In the genomic region with DNA sequence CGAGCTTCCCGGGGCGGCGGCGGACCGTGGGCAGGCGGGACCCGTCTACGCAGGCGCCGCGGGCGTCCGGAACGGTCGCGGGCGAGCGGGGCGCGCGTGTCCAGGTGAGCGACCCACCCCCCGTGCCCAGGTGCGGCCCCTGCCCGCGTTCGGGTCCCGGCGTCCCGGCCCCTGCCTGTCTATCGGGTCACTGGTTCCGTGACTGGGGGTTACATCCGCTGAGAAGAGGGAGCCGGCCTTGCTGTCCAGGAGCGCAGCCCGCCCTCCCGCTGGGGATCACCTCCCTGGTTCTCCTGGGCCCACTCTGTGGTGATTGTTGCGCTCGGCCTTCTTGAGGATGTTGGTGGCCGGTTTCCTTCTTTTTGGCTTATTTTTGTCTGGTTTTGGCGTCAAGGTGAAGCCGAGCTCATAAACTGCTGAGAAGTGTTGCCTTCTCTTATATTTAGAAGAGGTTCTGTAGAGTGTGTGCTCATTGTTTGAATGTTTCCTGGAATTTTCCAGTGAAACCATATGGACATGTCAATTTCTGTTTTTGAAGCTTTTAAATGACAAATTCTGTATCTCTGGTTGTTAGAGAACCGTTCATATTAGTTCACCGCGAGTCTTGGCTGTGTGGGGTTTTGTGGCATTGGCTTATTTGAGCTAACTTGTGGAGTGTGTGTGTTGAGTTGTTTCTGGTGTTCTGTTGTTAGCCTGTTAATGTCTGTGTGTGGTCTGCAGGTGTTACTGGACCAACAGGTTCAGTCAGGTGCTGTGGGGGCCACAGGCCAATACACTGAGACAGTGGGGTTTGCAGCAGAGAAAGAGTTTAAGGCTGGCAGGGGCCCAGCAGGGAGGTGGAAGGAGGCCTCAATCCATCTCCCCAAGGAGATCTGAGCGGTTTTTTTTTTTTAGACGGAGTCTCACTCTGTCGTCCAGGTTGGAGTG, we compare ENCODE assay signal across 8 cellular contexts. TPM values are rescaled to one million over a fixed set of nuclear protein-coding genes. Genes with fewer than 3 reads are reported as not detected.
A peak's percentile ranks its signal among the peaks of the same experiment; 100 is the strongest.
DNase-seq lines count a peak whose midpoint lies in the region; ATAC-seq and TF ChIP-seq lines count a peak whose summit lies in the region.

No MANE protein-coding gene starts in this region.

- peaks cover 12% of the 10 kb centered on the region for H3K36me3 Mint-ChIP-seq in CD8-positive, alpha-beta T cell

- H3K9me3 Mint-ChIP-seq in CD8-positive, alpha-beta T cell: no peaks in the 10 kb centered on the region

- no peaks in the 10 kb centered on the region for H3F3A ChIP-seq in neural cell (ENCODE audit: insufficient read depth, low read length, poor library complexity, severe bottlenecking)

- CTCF ChIA-PET in CD8-positive, alpha-beta T cell (lab: Charles Lee): interaction anchor here (1.0 kb wide), 1 partner anchor 166 kb away, joined by 3 read pairs; no protein-coding TSS in a partner anchor
- CTCF ChIA-PET in GM10248 (lab: Yijun Ruan, JAX): interaction anchor here (0.9 kb wide), 1 partner anchor 9 kb away, joined by 3 read pairs; no protein-coding TSS in a partner anchor

- H3K4me3 ChIP-seq in CD8-positive, alpha-beta T cell (ENCODE audit: low read depth, low read length): peak overlapping the region; percentile 71
- H3K4me3 ChIP-seq in WERI-Rb-1 (ENCODE audit: low read depth, low read length): peak overlapping the region; percentile 69
- peak overlapping the region; percentile 61 for H3K4me3 ChIP-seq in fibroblast of mammary gland (ENCODE audit: control insufficient read depth, low read depth, low read length)
- H3K4me3 ChIP-seq in neural cell (ENCODE audit: low read length): peak overlapping the region; percentile 87

- H3K27ac Mint-ChIP-seq in CD8-positive, alpha-beta T cell: peak overlapping the region; percentile 82

- peaks cover 19% of the 10 kb centered on the region for H3K79me2 ChIP-seq in neural cell (replicated peaks; ENCODE audit: insufficient read depth, low read length)

- H4K20me1 ChIP-seq in neural cell (ENCODE audit: insufficient read depth): no peaks in the 10 kb centered on the region

- peak overlapping the region; percentile 73 for H3K4me2 ChIP-seq in neural cell (ENCODE audit: low read length)

- no peaks in the 10 kb centered on the region for H3K9me3 ChIP-seq in CD8-positive, alpha-beta T cell (ENCODE audit: low read length)
- H3K9me3 ChIP-seq in WERI-Rb-1 (ENCODE audit: severe bottlenecking) (no peaks in the 10 kb centered on the region), neural cell (ENCODE audit: low read length) (no peaks in the 10 kb centered on the region)

- ATAC-seq in CD8-positive, alpha-beta T cell: peak; percentile 19
- ATAC-seq in GM19395 (IDR thresholded peaks at IDR 0.05; ENCODE audit: unreplicated experiment) (peak; percentile 39), HG03439 (IDR thresholded peaks at IDR 0.05; ENCODE audit: unreplicated experiment) (peak; percentile 37)

- peak overlapping the region; percentile 16 for H3K27ac ChIP-seq in CD8-positive, alpha-beta T cell (ENCODE audit: low read depth, low read length)
- H3K27ac ChIP-seq in WERI-Rb-1: peak overlapping the region; percentile 76
- H3K27ac ChIP-seq in neural cell (ENCODE audit: low read length): no peak overlapping the region

- peaks cover 13% of the 10 kb centered on the region for H3K4me1 ChIP-seq in CD8-positive, alpha-beta T cell (ENCODE audit: insufficient read depth, low read length)

- H3K4me3 Mint-ChIP-seq in CD8-positive, alpha-beta T cell: peak overlapping the region; percentile 88

- no peaks in the 10 kb centered on the region for H3K9me2 ChIP-seq in neural cell (ENCODE audit: insufficient read depth, low read length)

- no peaks in the 10 kb centered on the region for H3K36me3 ChIP-seq in CD8-positive, alpha-beta T cell (ENCODE audit: insufficient read depth, low read length)
- peaks cover 21% of the 10 kb centered on the region for H3K36me3 ChIP-seq in WERI-Rb-1
- H3K36me3 ChIP-seq in neural cell (ENCODE audit: insufficient read depth, low read length): no peaks in the 10 kb centered on the region

- no peaks in the 10 kb centered on the region for H3K27me3 ChIP-seq in CD8-positive, alpha-beta T cell (ENCODE audit: insufficient read depth, low read length)
- H3K27me3 ChIP-seq in WERI-Rb-1 (ENCODE audit: insufficient read depth, low read depth, severe bottlenecking) (no peaks in the 10 kb centered on the region), neural cell (ENCODE audit: insufficient read depth, low read depth, low read length) (no peaks in the 10 kb centered on the region)

- intact Hi-C loops in CD8-positive, alpha-beta T cell (cut with DNase I, micrococcal nuclease): loop anchor here (2.0 to 10.0 kb wide), 10 partner anchors 140 to 1182 kb away; a partner anchor contains a TSS

- H3K4me1 Mint-ChIP-seq in CD8-positive, alpha-beta T cell (ENCODE audit: low read depth): peaks cover 37% of the 10 kb centered on the region

- TF ChIP-seq RAD21 in neural cell (conservative IDR thresholded peaks at IDR 0.05): peak; percentile 27

- no peak for TF ChIP-seq CTCF in CD8-positive, alpha-beta T cell (IDR thresholded peaks at IDR 0.05)
- TF ChIP-seq CTCF in WERI-Rb-1 (IDR thresholded peaks at IDR 0.05; ENCODE audit: low read depth, low read length) (no peak), fibroblast of mammary gland (conservative IDR thresholded peaks at IDR 0.05; ENCODE audit: control insufficient read depth, insufficient read depth, low read depth, low read length) (no peak), neural cell (IDR thresholded peaks at IDR 0.05; ENCODE audit: poor library complexity, severe bottlenecking) (no peak), GM10248 (IDR thresholded peaks at IDR 0.05; ENCODE audit: control extremely low read depth, extremely low read depth, low read depth, missing control alignments) (no peak)

- H3K27me3 Mint-ChIP-seq in CD8-positive, alpha-beta T cell (ENCODE audit: low read depth): peaks cover 1% of the 10 kb centered on the region

- peak in 4 of 7 experiments; percentile 12 to 28 (median 21) for DNase-seq in CD8-positive, alpha-beta T cell
- DNase-seq in WERI-Rb-1 (peak; percentile 52), fibroblast of mammary gland (ENCODE audit: low read depth) (peak; percentile 12), NCI-H1694 (lab: John Stamatoyannopoulos, UW) (no peak), GM10248 (ENCODE audit: extremely low spot score) (no peak)

- peak overlapping the region; percentile 47 for H3K9ac ChIP-seq in neural cell (ENCODE audit: low read length)

- no peak for TF ChIP-seq EP300 in neural cell (conservative IDR thresholded peaks at IDR 0.05; ENCODE audit: poor library complexity, severe bottlenecking)

- peak overlapping the region; percentile 33 for H2AFZ ChIP-seq in neural cell (ENCODE audit: low read depth, low read length)

- POLR2A ChIA-PET in CD8-positive, alpha-beta T cell (lab: Charles Lee): interaction anchor here (0.9 kb wide), 1 partner anchor 139 kb away, joined by 3 read pairs; no protein-coding TSS in a partner anchor
- POLR2A ChIA-PET in GM10248 (lab: Yijun Ruan, JAX): no interaction called here

TF ChIP-seq in neural cell, 6 proteins besides CTCF, POLR2A, EP300 and RAD21:
- TF ChIP-seq SMC3 (conservative IDR thresholded peaks at IDR 0.05; ENCODE audit: poor library complexity): peak; percentile 40
- TF ChIP-seq MXI1 (conservative IDR thresholded peaks at IDR 0.05; ENCODE audit: poor library complexity, severe bottlenecking): peak; percentile 6
- TF ChIP-seq, protein P1, sequence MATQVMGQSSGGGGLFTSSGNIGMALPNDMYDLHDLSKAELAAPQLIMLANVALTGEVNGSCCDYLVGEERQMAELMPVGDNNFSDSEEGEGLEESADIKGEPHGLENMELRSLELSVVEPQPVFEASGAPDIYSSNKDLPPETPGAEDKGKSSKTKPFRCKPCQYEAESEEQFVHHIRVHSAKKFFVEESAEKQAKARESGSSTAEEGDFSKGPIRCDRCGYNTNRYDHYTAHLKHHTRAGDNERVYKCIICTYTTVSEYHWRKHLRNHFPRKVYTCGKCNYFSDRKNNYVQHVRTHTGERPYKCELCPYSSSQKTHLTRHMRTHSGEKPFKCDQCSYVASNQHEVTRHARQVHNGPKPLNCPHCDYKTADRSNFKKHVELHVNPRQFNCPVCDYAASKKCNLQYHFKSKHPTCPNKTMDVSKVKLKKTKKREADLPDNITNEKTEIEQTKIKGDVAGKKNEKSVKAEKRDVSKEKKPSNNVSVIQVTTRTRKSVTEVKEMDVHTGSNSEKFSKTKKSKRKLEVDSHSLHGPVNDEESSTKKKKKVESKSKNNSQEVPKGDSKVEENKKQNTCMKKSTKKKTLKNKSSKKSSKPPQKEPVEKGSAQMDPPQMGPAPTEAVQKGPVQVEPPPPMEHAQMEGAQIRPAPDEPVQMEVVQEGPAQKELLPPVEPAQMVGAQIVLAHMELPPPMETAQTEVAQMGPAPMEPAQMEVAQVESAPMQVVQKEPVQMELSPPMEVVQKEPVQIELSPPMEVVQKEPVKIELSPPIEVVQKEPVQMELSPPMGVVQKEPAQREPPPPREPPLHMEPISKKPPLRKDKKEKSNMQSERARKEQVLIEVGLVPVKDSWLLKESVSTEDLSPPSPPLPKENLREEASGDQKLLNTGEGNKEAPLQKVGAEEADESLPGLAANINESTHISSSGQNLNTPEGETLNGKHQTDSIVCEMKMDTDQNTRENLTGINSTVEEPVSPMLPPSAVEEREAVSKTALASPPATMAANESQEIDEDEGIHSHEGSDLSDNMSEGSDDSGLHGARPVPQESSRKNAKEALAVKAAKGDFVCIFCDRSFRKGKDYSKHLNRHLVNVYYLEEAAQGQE (IDR thresholded peaks at IDR 0.05; ENCODE audit: borderline replicate concordance): no peak

RNA-seq across cellular contexts. Expression of a gene that starts 0.6 kb away (rescaled TPM):
- total RNA-seq in CD8-positive, alpha-beta T cell: 1 to 10 TPM; 7.4 to 8.9 TPM
- polyA plus RNA-seq in neural cell: 5.9 and 7.0 TPM in 2 replicates
- 6.1 and 7.5 TPM in 2 replicates for polyA minus RNA-seq in neural cell

Comparison
In these comparisons a context has a peak if more than half of its experiments do, and no peak if none do; other contexts are left out.
1. DNase-seq: peak in CD8-positive, alpha-beta T cell (4 of 7), WERI-Rb-1 (single experiment) and fibroblast of mammary gland (single experiment); none in NCI-H1694 (single experiment) and GM10248 (single experiment).
2. Peak in every context shown above with its lines, with median percentiles within 50 percentile points of each other: ATAC-seq and H3K4me3 ChIP-seq.